Comparison of ENCODE assay signal across 3 cellular contexts in genomic region chr21:29827647-29828046, GRCh38.
TF ChIP-seq lines count a peak whose summit lies in the region.

No MANE protein-coding gene starts in this region.

TF ChIP-seq in HepG2, 621 proteins besides CTCF, POLR2A, EP300 and RAD21:
- TF ChIP-seq ZNF780A (CRISPR knock-in tag; IDR thresholded peaks at IDR 0.05) = no peak
- TF ChIP-seq ZNF331 (CRISPR knock-in tag; IDR thresholded peaks at IDR 0.05) = peak; percentile 89

TF ChIP-seq in GM23338, 12 proteins besides CTCF, POLR2A, EP300 and RAD21:
- no peak for TF ChIP-seq JUNB (IDR thresholded peaks at IDR 0.05; ENCODE audit: unreplicated experiment)
- peak; percentile 83 for TF ChIP-seq ZNF331 (CRISPR knock-in tag; IDR thresholded peaks at IDR 0.05; ENCODE audit: low read depth)
- TF ChIP-seq POLR2AphosphoS5 (IDR thresholded peaks at IDR 0.05; ENCODE audit: low read depth) = no peak
- no peak for TF ChIP-seq REST (IDR thresholded peaks at IDR 0.05; ENCODE audit: unreplicated experiment)
- TF ChIP-seq ZNF462 (CRISPR knock-in tag; IDR thresholded peaks at IDR 0.05) = no peak
- TF ChIP-seq ETS1 (IDR thresholded peaks at IDR 0.05) = no peak
- TF ChIP-seq EZH2phosphoT487 (IDR thresholded peaks at IDR 0.05; ENCODE audit: unreplicated experiment) = no peak

TF ChIP-seq in K562, 482 proteins besides CTCF, POLR2A, EP300 and RAD21:
- TF ChIP-seq ELK1 (CRISPR knock-in tag; IDR thresholded peaks at IDR 0.05) (no peak), EGR1 (conservative IDR thresholded peaks at IDR 0.05) (0 out of 2 replicates have a peak, but pooled peaks have one; percentile 6), MECOM (CRISPR knock-in tag; IDR thresholded peaks at IDR 0.05) (no peak)
